8 cellular contexts compared by ENCODE assay signal in the genomic region with DNA sequence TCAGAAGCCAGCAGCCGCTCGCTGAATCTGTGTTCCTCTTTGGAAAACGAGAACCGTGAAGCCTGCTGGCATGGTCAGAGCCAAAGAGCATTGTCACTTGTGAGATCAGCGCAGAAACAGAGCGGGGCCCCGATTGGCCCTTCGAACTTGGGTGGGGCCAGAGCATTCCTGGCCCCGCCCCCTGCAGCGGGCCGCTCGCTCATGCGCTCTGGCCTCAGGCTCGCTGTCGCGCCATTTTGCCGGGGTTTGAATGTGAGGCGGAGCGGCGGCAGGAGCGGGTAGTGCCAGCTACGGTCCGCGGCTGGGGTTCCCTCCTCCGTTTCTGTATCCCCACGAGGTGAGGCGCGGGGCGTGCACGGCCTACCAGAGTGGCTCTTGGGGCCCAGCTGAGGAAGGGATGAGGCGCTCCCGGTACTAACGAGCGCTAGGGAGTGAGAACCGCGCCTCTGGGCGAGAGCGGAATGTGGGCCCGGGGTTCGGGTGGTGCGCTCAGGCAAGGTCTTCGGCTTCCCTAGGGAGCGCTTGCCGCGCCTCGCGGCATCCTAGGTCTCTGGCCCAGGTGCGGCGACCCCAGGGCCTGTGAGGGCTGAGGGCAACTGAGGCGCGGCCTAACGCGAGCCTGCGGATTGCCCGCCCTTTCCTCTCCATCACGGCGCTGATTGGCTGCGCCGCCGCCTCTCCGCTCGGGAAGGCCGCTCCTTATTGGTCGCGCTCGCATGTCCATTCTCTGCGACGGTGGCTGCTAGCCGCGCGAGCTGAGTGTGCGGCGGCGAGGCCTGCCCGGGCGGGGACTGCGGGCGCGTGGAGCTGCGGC. TPM values are rescaled to one million over a fixed set of nuclear protein-coding genes. Genes with fewer than 3 reads are reported as not detected.
DNase-seq lines count a peak whose midpoint lies in the region; ATAC-seq and TF ChIP-seq lines count a peak whose summit lies in the region.

A gene with protein sequence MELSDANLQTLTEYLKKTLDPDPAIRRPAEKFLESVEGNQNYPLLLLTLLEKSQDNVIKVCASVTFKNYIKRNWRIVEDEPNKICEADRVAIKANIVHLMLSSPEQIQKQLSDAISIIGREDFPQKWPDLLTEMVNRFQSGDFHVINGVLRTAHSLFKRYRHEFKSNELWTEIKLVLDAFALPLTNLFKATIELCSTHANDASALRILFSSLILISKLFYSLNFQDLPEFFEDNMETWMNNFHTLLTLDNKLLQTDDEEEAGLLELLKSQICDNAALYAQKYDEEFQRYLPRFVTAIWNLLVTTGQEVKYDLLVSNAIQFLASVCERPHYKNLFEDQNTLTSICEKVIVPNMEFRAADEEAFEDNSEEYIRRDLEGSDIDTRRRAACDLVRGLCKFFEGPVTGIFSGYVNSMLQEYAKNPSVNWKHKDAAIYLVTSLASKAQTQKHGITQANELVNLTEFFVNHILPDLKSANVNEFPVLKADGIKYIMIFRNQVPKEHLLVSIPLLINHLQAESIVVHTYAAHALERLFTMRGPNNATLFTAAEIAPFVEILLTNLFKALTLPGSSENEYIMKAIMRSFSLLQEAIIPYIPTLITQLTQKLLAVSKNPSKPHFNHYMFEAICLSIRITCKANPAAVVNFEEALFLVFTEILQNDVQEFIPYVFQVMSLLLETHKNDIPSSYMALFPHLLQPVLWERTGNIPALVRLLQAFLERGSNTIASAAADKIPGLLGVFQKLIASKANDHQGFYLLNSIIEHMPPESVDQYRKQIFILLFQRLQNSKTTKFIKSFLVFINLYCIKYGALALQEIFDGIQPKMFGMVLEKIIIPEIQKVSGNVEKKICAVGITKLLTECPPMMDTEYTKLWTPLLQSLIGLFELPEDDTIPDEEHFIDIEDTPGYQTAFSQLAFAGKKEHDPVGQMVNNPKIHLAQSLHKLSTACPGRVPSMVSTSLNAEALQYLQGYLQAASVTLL (plus strand): TSS at position 226 of the 814 bp plus-strand sequence. CDS start 12,152 bp downstream, outside the sequence.

- intact Hi-C loops in CD8-positive, alpha-beta T cell (cut with DNase I, micrococcal nuclease): loop anchor here (1.0 to 10.0 kb wide), 9 partner anchors 124 to 1691 kb away; partner anchors contain the start of genes ARFGEF2 (in 2 of the 2), DDX27 (in 2 of the 2), SLC9A8 (in 2 of the 2) and STAU1 (in 2 of the 2)
- intact Hi-C loops in lower lobe of right lung (cut with DNase I): no loop called here

- H3K4me3 Mint-ChIP-seq in CD8-positive, alpha-beta T cell: peak within 1 kb of the TSS; percentile 98

- H3K36me3 ChIP-seq in CD8-positive, alpha-beta T cell (ENCODE audit: insufficient read depth, low read length): no peaks in the 10 kb centered on the region
- H3K36me3 ChIP-seq in lower lobe of right lung: peaks cover 5% of the 10 kb centered on the region

- peak within 1 kb of the TSS; percentile 97 for H3K27ac Mint-ChIP-seq in CD8-positive, alpha-beta T cell

- CTCF ChIA-PET in CD8-positive, alpha-beta T cell (lab: Charles Lee): interaction anchor here (0.6 to 1.0 kb wide), 2 partner anchors 39 to 171 kb away, joined by 3 to 6 read pairs; no protein-coding TSS in a partner anchor

- no peaks in the 10 kb centered on the region for H3K27me3 Mint-ChIP-seq in CD8-positive, alpha-beta T cell (ENCODE audit: low read depth)

- peak within 1 kb of the TSS; percentile 96 for H3K4me3 ChIP-seq in CD8-positive, alpha-beta T cell (ENCODE audit: low read depth, low read length)
- H3K4me3 ChIP-seq in lower lobe of right lung: peak within 1 kb of the TSS; percentile 92

- H3K4me1 Mint-ChIP-seq in CD8-positive, alpha-beta T cell (ENCODE audit: low read depth): peaks cover 34% of the 10 kb centered on the region

- no peaks in the 10 kb centered on the region for H3K9me3 ChIP-seq in CD8-positive, alpha-beta T cell (ENCODE audit: low read length)
- H3K9me3 ChIP-seq in lower lobe of right lung: no peaks in the 10 kb centered on the region

- DNase-seq in CD8-positive, alpha-beta T cell: peak; percentile 86 to 98 (median 93)
- DNase-seq in HS-27A (ENCODE audit: low read depth) (peak; percentile 85), NK-92 (lab: John Stamatoyannopoulos, UW; ENCODE audit: unreplicated experiment) (peak; percentile 70), lower lobe of right lung (peak; percentile 96)
- peak; percentile 76 to 90 for DNase-seq in activated CD8-positive, alpha-beta memory T cell treated with anti-CD3 and anti-CD28 coated beads for 1 hour (ENCODE audit: extremely low read depth in 1 of 2, low read depth in 1 of 2)
- DNase-seq in effector CD4-positive, alpha-beta T cell: peak; percentile 90
- peak; percentile 86 to 91 (median 89) for DNase-seq in stimulated activated CD4-positive, alpha-beta T cell treated with anti-CD3 and anti-CD28 coated beads, TNF-alpha, amount 100 ng/mL, for 24 hours (ENCODE audit: low read depth in 3 of 3)

- H3K9me3 Mint-ChIP-seq in CD8-positive, alpha-beta T cell: no peaks in the 10 kb centered on the region

- H3K27ac ChIP-seq in CD8-positive, alpha-beta T cell (ENCODE audit: low read depth, low read length): peak within 1 kb of the TSS; percentile 85
- peak within 1 kb of the TSS; percentile 90 for H3K27ac ChIP-seq in lower lobe of right lung

- no peak for TF ChIP-seq CTCF in CD8-positive, alpha-beta T cell (IDR thresholded peaks at IDR 0.05)
- TF ChIP-seq CTCF in lower lobe of right lung (IDR thresholded peaks at IDR 0.05): no peak

- peak; percentile 89 for ATAC-seq in CD8-positive, alpha-beta T cell
- ATAC-seq in GM19467 (IDR thresholded peaks at IDR 0.05; ENCODE audit: unreplicated experiment) (peak; percentile 83), lower lobe of right lung (peak; percentile 99)

- peaks cover 27% of the 10 kb centered on the region for H3K4me1 ChIP-seq in CD8-positive, alpha-beta T cell (ENCODE audit: insufficient read depth, low read length)
- peaks cover 28% of the 10 kb centered on the region for H3K4me1 ChIP-seq in lower lobe of right lung

- no peaks in the 10 kb centered on the region for H3K27me3 ChIP-seq in CD8-positive, alpha-beta T cell (ENCODE audit: insufficient read depth, low read length)
- H3K27me3 ChIP-seq in lower lobe of right lung (ENCODE audit: low read depth): no peaks in the 10 kb centered on the region

- POLR2A ChIA-PET in CD8-positive, alpha-beta T cell (lab: Charles Lee): interaction anchor here (0.6 to 3.0 kb wide), 9 partner anchors 9 to 1465 kb away, joined by 3 to 12 read pairs (median 4); partner anchors contain the start of genes ARFGEF2, DDX27 and ZNFX1

- H3K36me3 Mint-ChIP-seq in CD8-positive, alpha-beta T cell: peaks cover 21% of the 10 kb centered on the region

RNA-seq across cellular contexts. Expression of the gene that starts here (rescaled TPM):
- 10 to 100 TPM; 31.8 to 33.4 TPM for total RNA-seq in CD8-positive, alpha-beta T cell
- total RNA-seq in lower lobe of right lung: 39.0 TPM

Comparison
In these comparisons a context has a peak if more than half of its experiments do, and no peak if none do; other contexts are left out.
1. Peak in every context shown above with its lines: DNase-seq, ATAC-seq, H3K4me3 ChIP-seq and H3K27ac ChIP-seq.